ENCODE assay signal across 8 cellular contexts in the genomic region with DNA sequence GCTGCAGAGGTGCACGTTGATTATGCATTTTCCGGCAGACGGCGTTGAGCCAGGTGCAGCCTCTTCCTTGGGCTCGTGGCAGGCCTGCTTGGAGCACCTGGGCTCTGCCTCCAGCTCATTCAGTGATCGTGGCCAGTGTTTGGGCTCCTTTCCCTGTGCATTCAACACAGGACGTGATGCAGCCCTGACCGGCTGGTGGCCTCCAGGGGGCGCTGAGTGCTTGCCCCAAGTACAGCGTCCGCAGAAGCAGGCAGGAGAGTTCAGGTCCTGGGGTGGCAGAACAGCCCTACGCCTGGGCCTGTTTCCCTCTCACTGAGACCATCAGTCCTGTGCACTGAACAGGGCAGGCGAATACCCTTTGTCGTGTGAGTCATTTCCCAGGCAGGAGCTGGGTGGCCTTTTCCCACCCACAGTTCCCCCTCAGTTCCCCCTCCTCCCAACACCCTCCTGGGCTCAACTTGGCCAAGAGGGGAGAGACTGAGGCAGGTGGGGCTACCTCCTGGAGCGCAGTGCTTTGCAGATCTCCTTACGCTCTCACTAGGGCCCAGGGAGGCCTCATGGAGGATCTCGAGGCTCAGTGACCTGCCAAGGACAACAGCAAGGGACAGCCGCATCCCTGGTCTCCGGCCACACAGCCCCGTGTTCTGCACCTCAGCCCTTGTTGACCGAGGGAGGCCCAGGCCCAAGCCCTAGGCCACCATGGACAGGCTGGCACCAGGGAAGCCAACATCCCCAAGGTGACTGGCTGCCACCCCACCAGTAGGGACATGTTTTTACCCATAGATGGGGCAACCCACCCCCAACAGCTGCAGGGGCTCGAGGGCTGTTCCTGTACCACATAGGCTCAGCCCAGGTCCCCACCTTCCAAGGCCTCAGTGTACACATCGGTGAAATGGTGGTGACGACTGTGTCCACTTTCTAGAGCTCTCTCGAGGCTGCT. TPM values are rescaled to one million over a fixed set of nuclear protein-coding genes. Genes with fewer than 3 reads are reported as not detected.
DNase-seq lines count a peak whose midpoint lies in the region; ATAC-seq, FAIRE-seq and TF ChIP-seq lines count a peak whose summit lies in the region.

No MANE protein-coding gene starts in this region.

- H3K4me1 ChIP-seq in DOHH2 (ENCODE audit: control insufficient read depth, low read length) (no peaks in the 10 kb centered on the region), gastroesophageal sphincter (peaks cover 0 to 22% (median 0%) of the 10 kb centered on the region in 3 donors), pancreas (no peaks in the 10 kb centered on the region), testis (peaks cover 27% of the 10 kb centered on the region)

- no peaks in the 10 kb centered on the region for H4K20me1 ChIP-seq in DOHH2 (ENCODE audit: control insufficient read depth, insufficient read depth, low read depth, low read length)

- H3K9me3 ChIP-seq in DOHH2 (ENCODE audit: control insufficient read depth, insufficient read depth, low read length) (no peaks in the 10 kb centered on the region), MG63 (no peaks in the 10 kb centered on the region), gastroesophageal sphincter (no peaks in the 10 kb centered on the region), pancreas (no peaks in the 10 kb centered on the region), testis (no peaks in the 10 kb centered on the region)

- TF ChIP-seq POLR2A in gastroesophageal sphincter (IDR thresholded peaks at IDR 0.05) (no peak), testis (IDR thresholded peaks at IDR 0.05) (no peak)

- H3K9me2 ChIP-seq in DOHH2 (replicated peaks; ENCODE audit: control insufficient read depth, low read length): no peaks in the 10 kb centered on the region

- peak; percentile 93 for TF ChIP-seq CTCF in DOHH2 (IDR thresholded peaks at IDR 0.05; ENCODE audit: low read depth, low read length, poor library complexity, severe bottlenecking)
- peak in 3 of 4 experiments; percentile 91 to 94 (median 93) for TF ChIP-seq CTCF in gastroesophageal sphincter (IDR thresholded peaks at IDR 0.05)
- TF ChIP-seq CTCF in pancreas (IDR thresholded peaks at IDR 0.05): peak; percentile 66 to 82 (median 72)
- peak; percentile 82 to 88 (median 84) for TF ChIP-seq CTCF in testis (IDR thresholded peaks at IDR 0.05)

- no CpG with 5 or more reads among the region's 25 CpGs for WGBS in gastroesophageal sphincter (ENCODE audit: low coverage in 1 of 2), 2 donors
- WGBS in pancreas, 2 donors: 47 to 48% methylated on average over 25 of the region's 25 CpGs
- 54 to 65% methylated on average over 11 to 25 of the region's 25 CpGs for WGBS in testis, 2 donors

- in situ Hi-C loops in SK-MEL-5 (cut with HindIII; ENCODE audit: low pct_unique_long_range_greater_than_20kb, low sequenced_read_pairs): no loop called here

- H3F3A ChIP-seq in DOHH2 (ENCODE audit: control insufficient read depth, insufficient read depth): no peaks in the 10 kb centered on the region

- DNase-seq in MG63: peak; percentile 77
- DNase-seq in SK-MEL-5 (ENCODE audit: low read depth, low spot score): peak; percentile 85
- DNase-seq in activated gamma-delta T cell (lab: John Stamatoyannopoulos, UW): peak; percentile 50
- peak; percentile 75 to 94 (median 84) for DNase-seq in pancreas
- DNase-seq in testis: peak; percentile 91

- H3K4me3 ChIP-seq in DOHH2 (ENCODE audit: low read length) (no peak overlapping the region), MG63 (no peak overlapping the region), gastroesophageal sphincter (no peak overlapping the region), pancreas (no peak overlapping the region), testis (no peak overlapping the region)

- no peak for FAIRE-seq in pancreas (lab: Jason Lieb, UNC)

- no peaks in the 10 kb centered on the region for H3K79me2 ChIP-seq in DOHH2 (ENCODE audit: control insufficient read depth, low read length)

- intact Hi-C loops in pancreas (cut with DNase I) (loop anchor here in 2 of 3 donors (5.0 to 10.0 kb wide), 2 partner anchors 81 to 83 kb away; no protein-coding TSS in a partner anchor), testis (cut with DNase I; ENCODE audit: low total_unique reads) (no loop called here)

- no peak for TF ChIP-seq EP300 in gastroesophageal sphincter (IDR thresholded peaks at IDR 0.05)

- H3K27me3 ChIP-seq in DOHH2 (ENCODE audit: control insufficient read depth, low read length) (no peaks in the 10 kb centered on the region), MG63 (no peaks in the 10 kb centered on the region), gastroesophageal sphincter (no peaks in the 10 kb centered on the region), pancreas (no peaks in the 10 kb centered on the region), testis (no peaks in the 10 kb centered on the region)

- H3K27ac ChIP-seq in DOHH2 (ENCODE audit: low read depth, low read length) (no peak overlapping the region), gastroesophageal sphincter (peak overlapping the region in 3 of 4 donors; percentile 57 to 63 (median 60)), pancreas (no peak overlapping the region), testis (peak overlapping the region in 1 of 2 donors; percentile 29)

- ATAC-seq in gastroesophageal sphincter (peak; percentile 84), pancreas (peak; percentile 75 to 87 (median 84)), GM19035 (IDR thresholded peaks at IDR 0.05; ENCODE audit: unreplicated experiment) (no peak)

- H3K36me3 ChIP-seq in DOHH2 (ENCODE audit: control insufficient read depth, low read length) (no peaks in the 10 kb centered on the region), MG63 (peaks cover 67% of the 10 kb centered on the region), gastroesophageal sphincter (peaks cover 0 to 88% of the 10 kb centered on the region in 2 donors), pancreas (peaks cover 10 to 57% (median 39%) of the 10 kb centered on the region in 3 donors), testis (ENCODE audit: low read depth, missing control alignments) (no peaks in the 10 kb centered on the region)

- H3K4me2 ChIP-seq in DOHH2 (ENCODE audit: low read length): no peak overlapping the region

RNA-seq across cellular contexts. Expression of a gene that starts 52.9 kb away (rescaled TPM):
- total RNA-seq in MG63 (2014; rRNA removed; shearing (Covaris generic); ENCODE audit: low replicate concordance): 8.3 and 21.6 TPM in 2 replicates
- total RNA-seq in SK-MEL-5 (2014; rRNA removed; shearing (Covaris generic)): 6.4 and 9.8 TPM in 2 replicates
- polyA plus RNA-seq in SK-MEL-5 (2015; cell fraction: cytosol; rRNA removed): 22.5 and 23.5 TPM in 2 replicates
- 30.4 and 66.7 TPM in 2 replicates for polyA plus RNA-seq in SK-MEL-5 (2015; cell fraction: nucleus; rRNA removed)
- 10 to 100 TPM; 15.5 to 26.5 (median 20.2) TPM for total RNA-seq in gastroesophageal sphincter
- 10 to 100 TPM in 1 of 6 donors, 1 to 10 TPM in 5; 4.3 to 12.4 (median 6.9) TPM for total RNA-seq in pancreas
- polyA plus RNA-seq in pancreas: 10 to 100 TPM; 21.9 to 24.9 TPM
- total RNA-seq in testis: 10 to 100 TPM; 20.5 to 22.0 TPM
- 9.9 TPM for polyA plus RNA-seq in testis (ENCODE audit: insufficient read depth, low read depth, low replicate concordance)

RNA-seq across cellular contexts. Expression of a gene that starts 53.0 kb away (rescaled TPM):
- total RNA-seq in MG63 (2014; rRNA removed; shearing (Covaris generic); ENCODE audit: low replicate concordance): 2,095 and 2,469 TPM in 2 replicates
- 2,311 and 2,500 TPM in 2 replicates for total RNA-seq in SK-MEL-5 (2014; rRNA removed; shearing (Covaris generic))
- 2,101 and 2,675 TPM in 2 replicates for polyA plus RNA-seq in SK-MEL-5 (2015; cell fraction: cytosol; rRNA removed)
- 555 and 591 TPM in 2 replicates for polyA plus RNA-seq in SK-MEL-5 (2015; cell fraction: nucleus; rRNA removed)
- total RNA-seq in gastroesophageal sphincter (1,000 to 10,000 TPM in 3 of 4 donors, 100 to 1,000 TPM in 1; 879 to 2,906 (median 1,722) TPM), pancreas (1,000 to 10,000 TPM in 3 of 6 donors, 100 to 1,000 TPM in 3; 746 to 1,435 (median 897) TPM), testis (100 to 1,000 TPM; 499 to 950 TPM)
- polyA plus RNA-seq in pancreas (1,000 to 10,000 TPM; 1,882 to 2,729 TPM), testis (ENCODE audit: insufficient read depth, low read depth, low replicate concordance) (1,237 TPM)

Comparison
In these comparisons a context has a peak if more than half of its experiments do, and no peak if none do; other contexts are left out.
1. H3K27ac ChIP-seq: peak in gastroesophageal sphincter (3 of 4); none in DOHH2 (single experiment) and pancreas (0 of 4).
2. Peak in every context shown above with its lines, with median percentiles within 50 percentile points of each other: CTCF ChIP-seq and DNase-seq.